18 cellular contexts compared by ENCODE assay signal in the genomic region with DNA sequence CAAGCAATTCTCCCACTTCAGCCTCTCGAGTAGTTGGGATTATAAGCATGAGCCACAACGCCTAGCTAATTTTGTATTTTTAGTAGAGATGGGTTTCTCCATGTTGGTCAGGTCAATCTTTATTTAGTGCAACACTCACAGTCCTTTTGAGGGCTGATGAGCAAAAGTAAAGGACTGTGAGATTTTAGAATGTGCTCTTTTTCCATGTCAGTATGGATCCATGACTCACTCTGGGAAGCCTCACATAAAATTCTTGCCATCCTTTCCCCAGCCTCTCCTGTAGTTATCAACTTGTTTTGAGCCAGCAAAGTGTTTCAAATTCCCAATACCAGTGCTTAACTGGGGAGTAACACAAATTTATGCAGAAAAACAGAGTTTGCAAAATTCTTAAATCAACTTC.
"Had no signal": no experiment of that assay in that cellular context is flagged by ENCODE, and none has a peak within 500 bp of the region (broad histone marks: within the 10 kb centered on the region; RNA-seq: fewer than 3 reads in every experiment).

No MANE protein-coding gene starts in this region.

- DNase-seq: effector CD4-positive, alpha-beta T cell; endodermal cell; erythroblast; heart left ventricle; hippocampal formation; mesendoderm; naive thymus-derived CD8-positive, alpha-beta T cell; posterior cingulate gyrus; stimulated activated CD4-positive, alpha-beta T cell treated with anti-CD3 and anti-CD28 coated beads, Interleukin-2, amount 100 ng/mL, for 48 hours; stimulated activated naive CD4-positive, alpha-beta T cell treated with Interleukin-2 at 50 U/mL for 16 hours; thyroid gland had no signal

- ATAC-seq: heart left ventricle; naive thymus-derived CD8-positive, alpha-beta T cell had no signal

- H3K9me3 ChIP-seq: right atrium auricular region, thyroid gland had no signal

- H3K4me1 ChIP-seq: heart left ventricle, right atrium auricular region, suprapubic skin, thyroid gland had no signal

- H3K36me3 ChIP-seq: heart left ventricle, right atrium auricular region, suprapubic skin, thyroid gland had no signal

- H3K27ac ChIP-seq: coronary artery, heart left ventricle, right atrium auricular region, suprapubic skin, thyroid gland had no signal

- H3K4me2 ChIP-seq: smooth muscle cell had no signal

- FAIRE-seq: endothelial cell of umbilical vein, frontal cortex, urothelium cell line had no signal

- H3K27me3 ChIP-seq: heart left ventricle, right atrium auricular region, suprapubic skin, thyroid gland had no signal

- H3K4me3 ChIP-seq: coronary artery, heart left ventricle, right atrium auricular region, smooth muscle cell, suprapubic skin, thyroid gland had no signal
